ENCODE assay signal across 37 cellular contexts in the genomic region with DNA sequence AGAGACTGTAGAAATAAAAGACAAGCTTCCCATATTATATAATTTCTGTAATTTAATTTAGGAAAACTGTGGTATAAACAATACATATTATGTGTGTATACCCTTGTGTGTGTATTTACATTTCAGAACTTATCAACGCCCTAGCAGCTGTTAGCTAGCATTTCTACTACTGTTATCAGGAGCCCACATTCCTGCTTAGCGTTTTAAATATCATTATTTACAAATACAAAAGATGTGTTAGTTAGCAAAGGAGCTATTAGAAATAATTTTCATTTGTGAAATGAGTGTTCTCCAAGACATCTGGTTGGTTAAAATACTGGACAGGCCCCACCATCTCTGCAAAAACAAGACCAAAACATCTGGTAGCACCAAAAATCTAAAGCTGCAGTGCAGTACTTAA. TPM values are rescaled to one million over a fixed set of nuclear protein-coding genes. Genes with fewer than 3 reads are reported as not detected.
"Had no signal": no experiment of that assay in that cellular context is flagged by ENCODE, and none has a peak within 500 bp of the region (broad histone marks: within the 10 kb centered on the region; RNA-seq: fewer than 3 reads in every experiment).

No MANE protein-coding gene starts in this region.

- H3K9ac ChIP-seq: KMS-11 had no signal

- DNase-seq: Karpas-422, Kasumi-1, MG63, MM.1S, MV-4-11, NCI-H1048, NCI-H1092, NCI-H1092 treated with DMSO at 0.1 percent for 48 hours, NCI-H1105, NCI-H1105 treated with DMSO at 0.1 percent for 48 hours, NCI-H1417, NCI-H1417 treated with DMSO at 0.1 percent for 48 hours, NCI-H1436, NCI-H1436 treated with DMSO at 0.1 percent for 48 hours, NCI-H146, NCI-H1694, NCI-H1694 treated with DMSO at 0.1 percent for 48 hours, NCI-H187, NCI-H187 treated with DMSO at 0.1 percent for 48 hours, NCI-H1930, NCI-H2029, NCI-H2029 treated with DMSO at 0.1 percent for 48 hours, NCI-H2081, NCI-H2081 treated with DMSO at 0.1 percent for 48 hours, NCI-H2107, NCI-H2171, NCI-H2171 treated with DMSO at 0.1 percent for 48 hours, NCI-H2227 treated with DMSO at 0.1 percent for 48 hours, NCI-H226, NCI-H345, NCI-H446, NCI-H446 treated with DMSO at 0.1 percent for 48 hours, NCI-H510A, NCI-H510A treated with DMSO at 0.1 percent for 48 hours had no signal

- H3K36me3 ChIP-seq: MG63 had no signal

- H3K9me3 ChIP-seq: MG63 had no signal

- H3K27ac ChIP-seq: KMS-11 had no signal

- H3K4me2 ChIP-seq: KMS-11 had no signal

- H3K4me3 ChIP-seq: MG63 had no signal

RNA-seq across cellular contexts. Expression of gene EPB41L4A, which starts 48.0 kb away (rescaled TPM):
- total RNA-seq: LHCN-M2, M059J had no signal
